In the genomic region with DNA sequence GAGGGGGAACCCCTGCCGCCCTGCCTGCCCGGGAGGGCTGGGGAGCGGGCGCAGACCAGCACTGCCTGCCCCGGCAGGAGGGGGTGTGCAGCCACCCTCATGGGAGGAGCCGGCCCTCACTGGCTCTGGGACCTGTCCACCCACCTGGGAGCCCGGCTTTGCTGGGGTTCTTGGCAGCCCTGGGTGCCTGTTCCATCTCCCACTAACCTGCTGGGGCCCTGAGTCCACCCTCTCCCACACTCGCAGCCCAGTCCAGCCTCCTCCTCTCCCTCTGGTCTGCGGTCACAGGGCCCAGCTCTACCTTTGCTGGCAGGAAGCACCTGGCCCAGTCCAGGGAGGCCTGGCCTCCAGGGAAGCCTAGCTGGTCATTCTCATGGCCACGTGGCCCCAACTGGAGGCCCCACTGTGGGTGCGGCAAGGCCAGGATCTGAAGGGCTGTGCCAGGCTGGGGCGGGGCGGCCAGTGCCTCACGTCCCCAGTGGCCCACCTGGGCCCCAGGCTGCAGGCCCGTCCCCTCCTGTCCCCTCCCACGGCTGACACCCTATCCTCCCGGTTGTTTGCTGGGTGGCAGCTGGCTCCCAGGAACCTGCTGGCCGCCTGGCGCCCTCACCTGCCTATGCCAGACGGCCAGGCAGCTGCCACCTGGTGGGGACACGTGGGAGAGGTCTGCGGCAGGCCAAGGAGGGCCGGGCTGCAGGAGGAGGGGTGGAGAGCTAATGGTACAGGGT, we compare ENCODE assay signal across 1 cellular context.
TF ChIP-seq lines count a peak whose summit lies in the region.

A gene (minus strand): TSS at position 393 of the 728 bp plus-strand sequence. CDS start 721 bp downstream, outside the sequence.

TF ChIP-seq in HepG2, 621 proteins besides CTCF, POLR2A, EP300 and RAD21 (continued from another document and continues in another):
- TF ChIP-seq, protein P1, sequence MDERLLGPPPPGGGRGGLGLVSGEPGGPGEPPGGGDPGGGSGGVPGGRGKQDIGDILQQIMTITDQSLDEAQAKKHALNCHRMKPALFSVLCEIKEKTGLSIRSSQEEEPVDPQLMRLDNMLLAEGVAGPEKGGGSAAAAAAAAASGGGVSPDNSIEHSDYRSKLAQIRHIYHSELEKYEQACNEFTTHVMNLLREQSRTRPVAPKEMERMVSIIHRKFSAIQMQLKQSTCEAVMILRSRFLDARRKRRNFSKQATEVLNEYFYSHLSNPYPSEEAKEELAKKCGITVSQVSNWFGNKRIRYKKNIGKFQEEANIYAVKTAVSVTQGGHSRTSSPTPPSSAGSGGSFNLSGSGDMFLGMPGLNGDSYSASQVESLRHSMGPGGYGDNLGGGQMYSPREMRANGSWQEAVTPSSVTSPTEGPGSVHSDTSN (CRISPR knock-in tag; IDR thresholded peaks at IDR 0.05) = no peak
- peak; percentile 76; the same call in 1 of the 2 replicates for TF ChIP-seq SIX1 (CRISPR knock-in tag; IDR thresholded peaks at IDR 0.05; ENCODE audit: borderline replicate concordance)
- TF ChIP-seq NFE2L2 (IDR thresholded peaks at IDR 0.05; ENCODE audit: low read length) = no peak
- peak; percentile 72; the same call in 1 of the 2 replicates for TF ChIP-seq ZNF234 (CRISPR knock-in tag; conservative IDR thresholded peaks at IDR 0.05)
- TF ChIP-seq ZNF672 (CRISPR knock-in tag; IDR thresholded peaks at IDR 0.05) = no peak
- no peak for TF ChIP-seq PAWR (CRISPR knock-in tag; IDR thresholded peaks at IDR 0.05; ENCODE audit: borderline replicate concordance)
- TF ChIP-seq RBM22 (optimal IDR thresholded peaks at IDR 0.05; ENCODE audit: low read length) = no peak
- TF ChIP-seq, protein P2, sequence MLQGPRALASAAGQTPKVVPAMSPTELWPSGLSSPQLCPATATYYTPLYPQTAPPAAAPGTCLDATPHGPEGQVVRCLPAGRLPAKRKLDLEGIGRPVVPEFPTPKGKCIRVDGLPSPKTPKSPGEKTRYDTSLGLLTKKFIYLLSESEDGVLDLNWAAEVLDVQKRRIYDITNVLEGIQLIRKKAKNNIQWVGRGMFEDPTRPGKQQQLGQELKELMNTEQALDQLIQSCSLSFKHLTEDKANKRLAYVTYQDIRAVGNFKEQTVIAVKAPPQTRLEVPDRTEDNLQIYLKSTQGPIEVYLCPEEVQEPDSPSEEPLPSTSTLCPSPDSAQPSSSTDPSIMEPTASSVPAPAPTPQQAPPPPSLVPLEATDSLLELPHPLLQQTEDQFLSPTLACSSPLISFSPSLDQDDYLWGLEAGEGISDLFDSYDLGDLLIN (CRISPR knock-in tag; IDR thresholded peaks at IDR 0.05; ENCODE audit: borderline replicate concordance) = peak; percentile 85; the same call in 1 of the 2 replicates
- peak; percentile 62 for TF ChIP-seq AGO1 (IDR thresholded peaks at IDR 0.05; ENCODE audit: low read depth, low read length, poor library complexity, severe bottlenecking)
- TF ChIP-seq ZNF75D (CRISPR knock-in tag; IDR thresholded peaks at IDR 0.05; ENCODE audit: borderline replicate concordance) = no peak
- TF ChIP-seq, protein P3, sequence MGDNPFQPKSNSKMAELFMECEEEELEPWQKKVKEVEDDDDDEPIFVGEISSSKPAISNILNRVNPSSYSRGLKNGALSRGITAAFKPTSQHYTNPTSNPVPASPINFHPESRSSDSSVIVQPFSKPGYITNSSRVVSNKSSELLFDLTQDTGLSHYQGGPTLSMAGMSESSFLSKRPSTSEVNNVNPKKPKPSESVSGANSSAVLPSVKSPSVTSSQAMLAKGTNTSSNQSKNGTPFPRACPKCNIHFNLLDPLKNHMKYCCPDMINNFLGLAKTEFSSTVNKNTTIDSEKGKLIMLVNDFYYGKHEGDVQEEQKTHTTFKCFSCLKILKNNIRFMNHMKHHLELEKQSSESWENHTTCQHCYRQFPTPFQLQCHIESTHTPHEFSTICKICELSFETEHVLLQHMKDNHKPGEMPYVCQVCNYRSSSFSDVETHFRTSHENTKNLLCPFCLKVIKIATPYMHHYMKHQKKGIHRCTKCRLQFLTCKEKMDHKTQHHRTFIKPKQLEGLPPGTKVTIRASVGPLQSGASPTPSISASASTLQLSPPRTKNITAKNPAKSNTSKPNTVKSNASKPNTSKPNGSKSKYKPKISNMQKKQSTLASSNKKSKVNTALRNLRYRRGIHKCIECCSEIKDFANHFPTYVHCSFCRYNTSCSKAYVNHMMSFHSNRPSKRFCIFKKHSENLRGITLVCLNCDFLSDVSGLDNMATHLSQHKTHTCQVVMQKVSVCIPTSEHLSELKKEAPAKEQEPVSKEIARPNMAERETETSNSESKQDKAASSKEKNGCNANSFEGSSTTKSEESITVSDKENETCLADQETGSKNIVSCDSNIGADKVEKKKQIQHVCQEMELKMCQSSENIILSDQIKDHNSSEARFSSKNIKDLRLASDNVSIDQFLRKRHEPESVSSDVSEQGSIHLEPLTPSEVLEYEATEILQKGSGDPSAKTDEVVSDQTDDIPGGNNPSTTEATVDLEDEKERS (CRISPR knock-in tag; IDR thresholded peaks at IDR 0.05) = peak; percentile 53; the same call in 1 of the 2 replicates
- TF ChIP-seq MED13 (CRISPR knock-in tag; IDR thresholded peaks at IDR 0.05) = no peak; the same call in 1 of the 2 replicates
- TF ChIP-seq MXI1 (IDR thresholded peaks at IDR 0.05; ENCODE audit: borderline replicate concordance, low read depth, low read length) = peak; percentile 88; the same call in 2 of the 3 replicates
- no peak for TF ChIP-seq ZFYVE20 (CRISPR knock-in tag; IDR thresholded peaks at IDR 0.05; ENCODE audit: borderline replicate concordance, low read depth)
- TF ChIP-seq, protein P4, sequence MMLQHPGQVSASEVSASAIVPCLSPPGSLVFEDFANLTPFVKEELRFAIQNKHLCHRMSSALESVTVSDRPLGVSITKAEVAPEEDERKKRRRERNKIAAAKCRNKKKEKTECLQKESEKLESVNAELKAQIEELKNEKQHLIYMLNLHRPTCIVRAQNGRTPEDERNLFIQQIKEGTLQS (CRISPR knock-in tag; IDR thresholded peaks at IDR 0.05) = no peak
- TF ChIP-seq ZNF713 (CRISPR knock-in tag; IDR thresholded peaks at IDR 0.05) = peak; percentile 96; the same call in 1 of the 2 replicates
- TF ChIP-seq, protein P5, sequence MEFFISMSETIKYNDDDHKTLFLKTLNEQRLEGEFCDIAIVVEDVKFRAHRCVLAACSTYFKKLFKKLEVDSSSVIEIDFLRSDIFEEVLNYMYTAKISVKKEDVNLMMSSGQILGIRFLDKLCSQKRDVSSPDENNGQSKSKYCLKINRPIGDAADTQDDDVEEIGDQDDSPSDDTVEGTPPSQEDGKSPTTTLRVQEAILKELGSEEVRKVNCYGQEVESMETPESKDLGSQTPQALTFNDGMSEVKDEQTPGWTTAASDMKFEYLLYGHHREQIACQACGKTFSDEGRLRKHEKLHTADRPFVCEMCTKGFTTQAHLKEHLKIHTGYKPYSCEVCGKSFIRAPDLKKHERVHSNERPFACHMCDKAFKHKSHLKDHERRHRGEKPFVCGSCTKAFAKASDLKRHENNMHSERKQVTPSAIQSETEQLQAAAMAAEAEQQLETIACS (CRISPR knock-in tag; IDR thresholded peaks at IDR 0.05) = peak; percentile 66
- TF ChIP-seq, protein P6, sequence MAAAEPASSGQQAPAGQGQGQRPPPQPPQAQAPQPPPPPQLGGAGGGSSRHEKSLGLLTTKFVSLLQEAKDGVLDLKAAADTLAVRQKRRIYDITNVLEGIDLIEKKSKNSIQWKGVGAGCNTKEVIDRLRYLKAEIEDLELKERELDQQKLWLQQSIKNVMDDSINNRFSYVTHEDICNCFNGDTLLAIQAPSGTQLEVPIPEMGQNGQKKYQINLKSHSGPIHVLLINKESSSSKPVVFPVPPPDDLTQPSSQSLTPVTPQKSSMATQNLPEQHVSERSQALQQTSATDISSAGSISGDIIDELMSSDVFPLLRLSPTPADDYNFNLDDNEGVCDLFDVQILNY (CRISPR knock-in tag; conservative IDR thresholded peaks at IDR 0.05) = 0 out of 2 replicates have a peak, but pooled peaks have one; percentile 44
- TF ChIP-seq CCAR2 (optimal IDR thresholded peaks at IDR 0.05; ENCODE audit: low read depth, low read length) = no peak
- TF ChIP-seq SMARCC2 (IDR thresholded peaks at IDR 0.05) = no peak
- peak; percentile 68; the same call in 1 of the 2 replicates for TF ChIP-seq AHR (CRISPR knock-in tag; IDR thresholded peaks at IDR 0.05)
- TF ChIP-seq SATB2 (CRISPR knock-in tag; IDR thresholded peaks at IDR 0.05) = 0 out of 2 replicates have a peak, but pooled peaks have one; percentile 67
- no peak for TF ChIP-seq ZNF569 (CRISPR knock-in tag; IDR thresholded peaks at IDR 0.05; ENCODE audit: borderline replicate concordance)
- peak; percentile 68 for TF ChIP-seq ELF3 (CRISPR knock-in tag; IDR thresholded peaks at IDR 0.05)
- TF ChIP-seq FOXK2 (IDR thresholded peaks at IDR 0.05) = no peak
- TF ChIP-seq, protein P7, sequence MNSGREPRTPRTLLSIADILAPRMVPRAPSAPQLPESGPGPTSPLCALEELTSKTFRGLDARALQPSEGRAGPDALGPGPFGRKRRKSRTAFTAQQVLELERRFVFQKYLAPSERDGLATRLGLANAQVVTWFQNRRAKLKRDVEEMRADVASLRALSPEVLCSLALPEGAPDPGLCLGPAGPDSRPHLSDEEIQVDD (CRISPR knock-in tag; IDR thresholded peaks at IDR 0.05; ENCODE audit: borderline replicate concordance) = peak; percentile 32; the same call in 1 of the 2 replicates
- TF ChIP-seq ZNF792 (CRISPR knock-in tag; IDR thresholded peaks at IDR 0.05) = peak; percentile 79; the same call in 1 of the 2 replicates
- TF ChIP-seq, protein P8, sequence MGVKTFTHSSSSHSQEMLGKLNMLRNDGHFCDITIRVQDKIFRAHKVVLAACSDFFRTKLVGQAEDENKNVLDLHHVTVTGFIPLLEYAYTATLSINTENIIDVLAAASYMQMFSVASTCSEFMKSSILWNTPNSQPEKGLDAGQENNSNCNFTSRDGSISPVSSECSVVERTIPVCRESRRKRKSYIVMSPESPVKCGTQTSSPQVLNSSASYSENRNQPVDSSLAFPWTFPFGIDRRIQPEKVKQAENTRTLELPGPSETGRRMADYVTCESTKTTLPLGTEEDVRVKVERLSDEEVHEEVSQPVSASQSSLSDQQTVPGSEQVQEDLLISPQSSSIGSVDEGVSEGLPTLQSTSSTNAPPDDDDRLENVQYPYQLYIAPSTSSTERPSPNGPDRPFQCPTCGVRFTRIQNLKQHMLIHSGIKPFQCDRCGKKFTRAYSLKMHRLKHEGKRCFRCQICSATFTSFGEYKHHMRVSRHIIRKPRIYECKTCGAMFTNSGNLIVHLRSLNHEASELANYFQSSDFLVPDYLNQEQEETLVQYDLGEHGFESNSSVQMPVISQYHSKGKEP (CRISPR knock-in tag; IDR thresholded peaks at IDR 0.05) = no peak
- TF ChIP-seq PHF8 (CRISPR knock-in tag; IDR thresholded peaks at IDR 0.05) = peak; percentile 81
- TF ChIP-seq NCOA5 (CRISPR knock-in tag; IDR thresholded peaks at IDR 0.05) = no peak
- TF ChIP-seq GLI4 (CRISPR knock-in tag; IDR thresholded peaks at IDR 0.05; ENCODE audit: borderline replicate concordance) = peak; percentile 98
- TF ChIP-seq MEIS1 (CRISPR knock-in tag; IDR thresholded peaks at IDR 0.05; ENCODE audit: borderline replicate concordance) = peak; percentile 75; the same call in 1 of the 2 replicates
- no peak for TF ChIP-seq ZNF788 (CRISPR knock-in tag; IDR thresholded peaks at IDR 0.05; ENCODE audit: borderline replicate concordance)
- TF ChIP-seq, protein P9, sequence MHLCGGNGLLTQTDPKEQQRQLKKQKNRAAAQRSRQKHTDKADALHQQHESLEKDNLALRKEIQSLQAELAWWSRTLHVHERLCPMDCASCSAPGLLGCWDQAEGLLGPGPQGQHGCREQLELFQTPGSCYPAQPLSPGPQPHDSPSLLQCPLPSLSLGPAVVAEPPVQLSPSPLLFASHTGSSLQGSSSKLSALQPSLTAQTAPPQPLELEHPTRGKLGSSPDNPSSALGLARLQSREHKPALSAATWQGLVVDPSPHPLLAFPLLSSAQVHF (CRISPR knock-in tag; IDR thresholded peaks at IDR 0.05) = 0 out of 2 replicates have a peak, but pooled peaks have one; percentile 3
- peak; percentile 82 for TF ChIP-seq KDM5B (CRISPR knock-in tag; IDR thresholded peaks at IDR 0.05; ENCODE audit: borderline replicate concordance)
- TF ChIP-seq RCOR2 (CRISPR knock-in tag; IDR thresholded peaks at IDR 0.05) = no peak
- TF ChIP-seq RXRA (CRISPR knock-in tag; IDR thresholded peaks at IDR 0.05) = peak; percentile 77
- no peak for TF ChIP-seq SRSF9 (IDR thresholded peaks at IDR 0.05; ENCODE audit: borderline replicate concordance, insufficient read depth, low read depth, low read length, poor library complexity, severe bottlenecking)
- TF ChIP-seq ZNF10 (CRISPR knock-in tag; IDR thresholded peaks at IDR 0.05; ENCODE audit: borderline replicate concordance, low read depth) = no peak
- TF ChIP-seq SOX5 (CRISPR knock-in tag; IDR thresholded peaks at IDR 0.05; ENCODE audit: borderline replicate concordance) = peak; percentile 44; the same call in 1 of the 2 replicates
- TF ChIP-seq ZNF616 (CRISPR knock-in tag; IDR thresholded peaks at IDR 0.05; ENCODE audit: low read depth) = no peak
- TF ChIP-seq ELF1 (CRISPR knock-in tag; IDR thresholded peaks at IDR 0.05) = peak; percentile 63
- TF ChIP-seq, protein P10, sequence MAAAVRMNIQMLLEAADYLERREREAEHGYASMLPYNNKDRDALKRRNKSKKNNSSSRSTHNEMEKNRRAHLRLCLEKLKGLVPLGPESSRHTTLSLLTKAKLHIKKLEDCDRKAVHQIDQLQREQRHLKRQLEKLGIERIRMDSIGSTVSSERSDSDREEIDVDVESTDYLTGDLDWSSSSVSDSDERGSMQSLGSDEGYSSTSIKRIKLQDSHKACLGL (CRISPR knock-in tag; IDR thresholded peaks at IDR 0.05) = peak; percentile 83
- no peak for TF ChIP-seq ZNF878 (CRISPR knock-in tag; IDR thresholded peaks at IDR 0.05)
- no peak for TF ChIP-seq ZNF136 (CRISPR knock-in tag; IDR thresholded peaks at IDR 0.05; ENCODE audit: low read depth)
- TF ChIP-seq ZNF263 (CRISPR knock-in tag; IDR thresholded peaks at IDR 0.05) = peak; percentile 86
- no peak for TF ChIP-seq ZNF850 (CRISPR knock-in tag; conservative IDR thresholded peaks at IDR 0.05)
- no peak for TF ChIP-seq SRF (IDR thresholded peaks at IDR 0.05; ENCODE audit: low read depth, low read length)
- TF ChIP-seq ZNF589 (CRISPR knock-in tag; conservative IDR thresholded peaks at IDR 0.05) = 0 out of 2 replicates have a peak, but pooled peaks have one; percentile 42
- TF ChIP-seq, protein P11, sequence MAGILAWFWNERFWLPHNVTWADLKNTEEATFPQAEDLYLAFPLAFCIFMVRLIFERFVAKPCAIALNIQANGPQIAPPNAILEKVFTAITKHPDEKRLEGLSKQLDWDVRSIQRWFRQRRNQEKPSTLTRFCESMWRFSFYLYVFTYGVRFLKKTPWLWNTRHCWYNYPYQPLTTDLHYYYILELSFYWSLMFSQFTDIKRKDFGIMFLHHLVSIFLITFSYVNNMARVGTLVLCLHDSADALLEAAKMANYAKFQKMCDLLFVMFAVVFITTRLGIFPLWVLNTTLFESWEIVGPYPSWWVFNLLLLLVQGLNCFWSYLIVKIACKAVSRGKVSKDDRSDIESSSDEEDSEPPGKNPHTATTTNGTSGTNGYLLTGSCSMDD (CRISPR knock-in tag; IDR thresholded peaks at IDR 0.05) = no peak
- TF ChIP-seq ZNF296 (CRISPR knock-in tag; conservative IDR thresholded peaks at IDR 0.05) = peak; percentile 94
- TF ChIP-seq ZFP82 (CRISPR knock-in tag; IDR thresholded peaks at IDR 0.05; ENCODE audit: borderline replicate concordance) = no peak
- peak; percentile 64; the same call in 1 of the 2 replicates for TF ChIP-seq ERF (CRISPR knock-in tag; IDR thresholded peaks at IDR 0.05)
